8 cellular contexts compared by ENCODE assay signal in genomic region chr15:74540135-74540760, GRCh38. TPM values are rescaled to one million over a fixed set of nuclear protein-coding genes. Genes with fewer than 3 reads are reported as not detected.
DNase-seq lines count a peak whose midpoint lies in the region; ATAC-seq and TF ChIP-seq lines count a peak whose summit lies in the region.

No MANE protein-coding gene starts in this region.

- H3K27me3 ChIP-seq in H9 (ENCODE audit: insufficient read depth, low read length), result no peaks in the 10 kb centered on the region
- no peaks in the 10 kb centered on the region for H3K27me3 ChIP-seq in esophagus squamous epithelium
- H3K27me3 ChIP-seq in trophoblast cell (ENCODE audit: insufficient read depth, low read length), result no peaks in the 10 kb centered on the region

- no peak for DNase-seq in Calu3
- no peak for DNase-seq in H9
- DNase-seq in esophagus squamous epithelium (lab: John Stamatoyannopoulos, UW), result no peak
- no peak for DNase-seq in trophoblast cell
- DNase-seq in SKM-1 treated with dmso at 0.1 percent for 144 hours (lab: John Stamatoyannopoulos, UW; ENCODE audit: unreplicated experiment), result no peak
- DNase-seq in putamen (ENCODE audit: low spot score), result no peak
- no peak for DNase-seq in NK-92 treated with Interleukin-12 subunit alpha and Interleukin-12 subunit beta, amount 100 ng/mL, for 24 hours (lab: John Stamatoyannopoulos, UW)

- H2BK5ac ChIP-seq in H9 (ENCODE audit: insufficient read length, low read length) (no peak overlapping the region), trophoblast cell (ENCODE audit: low read depth, low read length, poor library complexity) (peak overlapping the region; percentile 58)

- H2AK5ac ChIP-seq in H9 (ENCODE audit: insufficient read length, low read length) (no peak overlapping the region), trophoblast cell (ENCODE audit: low read length) (peak overlapping the region; percentile 87)

- H3K23me2 ChIP-seq in H9 (ENCODE audit: insufficient read length, low read depth, low read length, poor library complexity, severe bottlenecking), result peaks cover 17% of the 10 kb centered on the region

- H3K23ac ChIP-seq in H9 (ENCODE audit: insufficient read length, low read depth, low read length) (no peak overlapping the region), trophoblast cell (ENCODE audit: low read length) (no peak overlapping the region)

- ATAC-seq in SK-N-SH treated with all-trans-retinoic acid at 6 μM for 48 hours, result peak; percentile 25

- H3K56ac ChIP-seq in H9 (ENCODE audit: insufficient read length, low read depth, low read length), result no peak overlapping the region

- H3K4me3 ChIP-seq in esophagus squamous epithelium, result peak overlapping the region; percentile 65 to 98 (median 86)
- H3K4me3 ChIP-seq in trophoblast cell (ENCODE audit: low read depth, low read length), result peak overlapping the region; percentile 93

- BruUV-seq in Calu3 (replicated peaks; lab: Mats Ljungman, UMichigan), result TSS peak; percentile 97

- H2BK12ac ChIP-seq in H9 (ENCODE audit: insufficient read length, low read depth, low read length) (no peak overlapping the region), trophoblast cell (ENCODE audit: low read length) (peak overlapping the region; percentile 3)

- no peak overlapping the region for H3K18ac ChIP-seq in H9 (ENCODE audit: insufficient read length, low read depth, low read length)
- H3K18ac ChIP-seq in trophoblast cell (ENCODE audit: low read length), result peak overlapping the region; percentile 30

- H3K4me1 ChIP-seq in H9 (ENCODE audit: insufficient read depth, low read length) (peaks cover 8% of the 10 kb centered on the region), esophagus squamous epithelium (peaks cover 13 to 46% (median 18%) of the 10 kb centered on the region in 3 donors), trophoblast cell (ENCODE audit: control insufficient read depth in 1 of 2, insufficient read depth in 2 of 2, low read length in 2 of 2) (peaks cover 4 to 13% of the 10 kb centered on the region in 2 experiments)

- H3K9me3 Mint-ChIP-seq in Calu3 (ENCODE audit: low read depth, unreplicated experiment), result no peaks in the 10 kb centered on the region
- no peaks in the 10 kb centered on the region for H3K9me3 Mint-ChIP-seq in H9

- H2BK15ac ChIP-seq in H9 (ENCODE audit: low read depth, low read length), result no peak overlapping the region

- peak overlapping the region; percentile 77 for H3K4me3 Mint-ChIP-seq in Calu3 (ENCODE audit: low read depth, unreplicated experiment)
- H3K4me3 Mint-ChIP-seq in H9, result peak overlapping the region; percentile 94 to 96

- H3K4me2 ChIP-seq in H9 (ENCODE audit: insufficient read depth, insufficient read length, low read length) (peak overlapping the region; percentile 82), trophoblast cell (ENCODE audit: low read length) (peak overlapping the region; percentile 82)

- no peak overlapping the region for H4K5ac ChIP-seq in H9 (ENCODE audit: insufficient read length, low read depth, low read length)

- CTCF ChIA-PET in Calu3 (lab: Charles Lee), result interaction anchor here (0.5 to 1.8 kb wide), 10 partner anchors 9 to 171 kb away, joined by 3 to 9 read pairs (median 4); partner anchors contain the start of gene UBL7

- H3K27ac Mint-ChIP-seq in Calu3 (ENCODE audit: unreplicated experiment) (peak overlapping the region; percentile 62), H9 (peak overlapping the region; percentile 92 to 95 (median 94))

- no peak overlapping the region for H2BK20ac ChIP-seq in H9 (ENCODE audit: low read depth, low read length, poor library complexity, severe bottlenecking)

- WGBS in H9 (ENCODE audit: extremely low coverage, insufficient read length, low lambda C conversion rate), result no CpG with 5 or more reads among the region's 19 CpGs
- 4 to 6% methylated on average over 16 to 17 of the region's 19 CpGs for WGBS in esophagus squamous epithelium, 2 donors
- no CpG with 5 or more reads among the region's 19 CpGs for WGBS in trophoblast cell (ENCODE audit: extremely low coverage, insufficient coverage, insufficient read length)

- H3K79me2 ChIP-seq in H9 (ENCODE audit: insufficient read depth, low read length) (peaks cover 25% of the 10 kb centered on the region; the same call in 1 of the 2 replicates), trophoblast cell (ENCODE audit: control insufficient read depth, insufficient read depth, low read length, poor library complexity) (peaks cover 16% of the 10 kb centered on the region)

- peak overlapping the region; percentile 77 for H3K9ac ChIP-seq in H9 (ENCODE audit: extremely low read depth, insufficient read length, low read length)
- peak overlapping the region; percentile 94 for H3K9ac ChIP-seq in trophoblast cell (ENCODE audit: low read length)

- H2BK120ac ChIP-seq in H9 (ENCODE audit: low read depth, low read length, poor library complexity, severe bottlenecking), result no peak overlapping the region
- peak overlapping the region; percentile 19 for H2BK120ac ChIP-seq in trophoblast cell (ENCODE audit: insufficient read depth, low read length, poor library complexity)

- no peak overlapping the region for H3T11ph ChIP-seq in H9 (ENCODE audit: low read length)

- no peak overlapping the region; the same call in 1 of the 2 replicates for H3K14ac ChIP-seq in H9 (ENCODE audit: insufficient read depth, low read length)
- peak overlapping the region; percentile 62 for H3K14ac ChIP-seq in trophoblast cell (ENCODE audit: low read length)

- H3K9me3 ChIP-seq in H9 (ENCODE audit: control insufficient read depth, low read depth, low read length) (no peaks in the 10 kb centered on the region), esophagus squamous epithelium (no peaks in the 10 kb centered on the region), trophoblast cell (ENCODE audit: insufficient read depth, low read depth, low read length) (no peaks in the 10 kb centered on the region)

- no peak overlapping the region for H3K4ac ChIP-seq in H9 (ENCODE audit: low read depth, low read length)
- peak overlapping the region; percentile 21 for H3K4ac ChIP-seq in trophoblast cell (ENCODE audit: low read depth, low read length)

- TF ChIP-seq CTCF in Calu3 (IDR thresholded peaks at IDR 0.05; ENCODE audit: unreplicated experiment), result no peak
- TF ChIP-seq CTCF in H9 (conservative IDR thresholded peaks at IDR 0.05), result no peak
- no peak for TF ChIP-seq CTCF in esophagus squamous epithelium (IDR thresholded peaks at IDR 0.05)

- H4K12ac ChIP-seq in trophoblast cell (ENCODE audit: low read depth, low read length), result peak overlapping the region; percentile 75

- H3K27me3 Mint-ChIP-seq in Calu3 (ENCODE audit: unreplicated experiment) (peaks cover 26% of the 10 kb centered on the region), H9 (ENCODE audit: low read depth) (no peaks in the 10 kb centered on the region)

- TF ChIP-seq POLR2A in esophagus squamous epithelium (IDR thresholded peaks at IDR 0.05), result no peak

- H3K36me3 Mint-ChIP-seq in Calu3 (ENCODE audit: insufficient read depth, unreplicated experiment) (peaks cover 31% of the 10 kb centered on the region), H9 (ENCODE audit: insufficient read depth in 1 of 3, low read depth in 3 of 3) (peaks cover 9 to 19% (median 16%) of the 10 kb centered on the region in 3 experiments)

- H3K36me3 ChIP-seq in esophagus squamous epithelium, result peaks cover 0 to 14% (median 0%) of the 10 kb centered on the region in 3 donors
- H3K36me3 ChIP-seq in trophoblast cell (ENCODE audit: control insufficient read depth in 1 of 2, insufficient read depth in 2 of 2, low read length in 2 of 2), result peaks cover 5 to 7% of the 10 kb centered on the region in 2 experiments

- peaks cover 33% of the 10 kb centered on the region for H3K4me1 Mint-ChIP-seq in Calu3 (ENCODE audit: low read depth, unreplicated experiment)
- H3K4me1 Mint-ChIP-seq in H9, result peaks cover 33 to 41% of the 10 kb centered on the region in 2 experiments

- H4K20me1 ChIP-seq in H9 (ENCODE audit: control insufficient read depth, insufficient read depth, insufficient read length), result no peaks in the 10 kb centered on the region

- intact Hi-C loops in Calu3 (cut with micrococcal nuclease; ENCODE audit: unreplicated experiment), result loop anchor here (10.0 kb wide), 1 partner anchor 165 kb away; no protein-coding TSS in a partner anchor
- intact Hi-C loops in esophagus squamous epithelium (cut with DNase I), result loop anchor here (5.0 kb wide), 1 partner anchor 72 kb away; no protein-coding TSS in a partner anchor

- peak overlapping the region; percentile 32 for H3K27ac ChIP-seq in H9 (ENCODE audit: insufficient read length, low read depth, low read length)
- H3K27ac ChIP-seq in esophagus squamous epithelium, result peak overlapping the region; percentile 77 to 85 (median 84)
- peak overlapping the region; percentile 65 for H3K27ac ChIP-seq in trophoblast cell (ENCODE audit: low read depth, low read length)

- H4K91ac ChIP-seq in H9 (ENCODE audit: insufficient read length, low read depth, low read length) (no peak overlapping the region), trophoblast cell (ENCODE audit: low read depth, low read length) (peak overlapping the region; percentile 64)

- H3K79me1 ChIP-seq in H9 (ENCODE audit: insufficient read depth, low read depth, low read length, poor library complexity, severe bottlenecking) (peaks cover 4% of the 10 kb centered on the region), trophoblast cell (ENCODE audit: low read length) (peaks cover 10% of the 10 kb centered on the region)

- H2AFZ ChIP-seq in H9 (ENCODE audit: low read length) (no peak overlapping the region), trophoblast cell (ENCODE audit: insufficient read depth, low read length, poor library complexity) (peak overlapping the region; percentile 14)

- H4K8ac ChIP-seq in H9 (replicated peaks; ENCODE audit: insufficient read length, low read depth, low read length), result no peak overlapping the region
- peak overlapping the region; percentile 75 for H4K8ac ChIP-seq in trophoblast cell (ENCODE audit: low read depth, low read length)

TF ChIP-seq in SK-N-SH treated with all-trans-retinoic acid at 6 μM for 48 hours, 23 proteins besides CTCF, POLR2A, EP300 and RAD21 (continues in another document):
- no peak for TF ChIP-seq ZNF70 (CRISPR knock-in tag; IDR thresholded peaks at IDR 0.05)
- no peak for TF ChIP-seq OSR1 (CRISPR knock-in tag; IDR thresholded peaks at IDR 0.05)
- TF ChIP-seq ZC3H10 (CRISPR knock-in tag; IDR thresholded peaks at IDR 0.05), result no peak
- TF ChIP-seq TOX (CRISPR knock-in tag; IDR thresholded peaks at IDR 0.05; ENCODE audit: borderline replicate concordance), result no peak
- no peak for TF ChIP-seq TCF4 (CRISPR knock-in tag; IDR thresholded peaks at IDR 0.05; ENCODE audit: borderline replicate concordance)
- TF ChIP-seq BACH2 (CRISPR knock-in tag; IDR thresholded peaks at IDR 0.05; ENCODE audit: borderline replicate concordance), result no peak
- no peak for TF ChIP-seq GLIS3 (CRISPR knock-in tag; IDR thresholded peaks at IDR 0.05)
- no peak for TF ChIP-seq CSDC2 (CRISPR knock-in tag; IDR thresholded peaks at IDR 0.05)
- no peak for TF ChIP-seq ZNF8 (CRISPR knock-in tag; IDR thresholded peaks at IDR 0.05)
- TF ChIP-seq ZNF565 (CRISPR knock-in tag; conservative IDR thresholded peaks at IDR 0.05; ENCODE audit: low read depth), result no peak
- TF ChIP-seq ZFP30 (CRISPR knock-in tag; IDR thresholded peaks at IDR 0.05), result no peak
- TF ChIP-seq ESRRG (CRISPR knock-in tag; IDR thresholded peaks at IDR 0.05), result no peak

RNA-seq across cellular contexts. Expression of gene ARID3B, which starts 0.8 kb away (rescaled TPM):
- total RNA-seq in Calu3 (2022) (10.6 and 11.2 TPM in 2 replicates), H9 (2021) (101 and 110 TPM in 2 replicates), esophagus squamous epithelium (10 to 100 TPM in 1 of 4 donors, 1 to 10 TPM in 3; 4.5 to 11.6 (median 6.4) TPM)
- 92.5 and 95.1 TPM in 2 replicates for polyA plus RNA-seq in trophoblast cell (2013)

Comparison
In these comparisons a context has a peak if more than half of its experiments do, and no peak if none do; other contexts are left out.
1. H3K27ac ChIP-seq: peak in every context shown above with its lines; median percentile 84 in esophagus squamous epithelium; 65 in trophoblast cell; 32 in H9.